8 cellular contexts compared by ENCODE assay signal in the genomic region with DNA sequence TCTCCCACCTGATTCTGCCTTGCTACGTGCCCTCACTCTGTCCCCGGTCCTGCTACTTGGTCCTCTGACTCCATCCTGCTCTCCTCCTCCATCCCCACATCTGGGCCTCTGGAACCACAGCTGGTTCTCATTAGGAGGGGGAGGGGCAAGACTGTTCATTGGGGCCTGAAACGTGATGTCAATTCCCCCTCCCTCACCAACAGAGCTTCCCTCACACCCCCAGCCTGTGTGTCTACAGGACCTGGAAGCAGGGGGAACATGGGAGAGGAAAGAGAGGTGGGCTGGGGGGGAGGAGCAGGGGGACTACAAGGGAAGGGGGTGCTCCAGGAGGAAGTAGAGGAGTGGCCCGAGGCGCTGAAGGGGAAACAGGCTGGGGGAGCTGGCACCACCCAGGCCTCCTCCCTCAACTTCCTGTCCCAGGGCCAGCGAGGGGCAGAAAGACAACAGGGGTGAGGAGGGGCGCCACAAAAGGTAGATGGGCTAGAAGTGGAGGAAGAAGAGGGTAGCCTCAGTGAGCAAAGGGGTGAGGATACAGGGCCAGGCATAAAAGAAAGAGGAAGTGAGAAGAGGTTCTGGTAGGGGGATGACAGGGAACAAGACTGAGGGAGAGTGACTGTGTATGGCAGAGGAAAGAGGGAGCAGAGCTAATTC. TPM values are rescaled to one million over a fixed set of nuclear protein-coding genes. Genes with fewer than 3 reads are reported as not detected.
A peak's percentile ranks its signal among the peaks of the same experiment; 100 is the strongest.
DNase-seq lines count a peak whose midpoint lies in the region; ATAC-seq and TF ChIP-seq lines count a peak whose summit lies in the region.

No MANE protein-coding gene starts in this region.

- H4K91ac ChIP-seq in neuronal stem cell (ENCODE audit: low read depth, low read length, poor library complexity): no peak overlapping the region

- no peaks in the 10 kb centered on the region for H3K79me1 ChIP-seq in neuronal stem cell (ENCODE audit: low read depth, low read length)

- H3K36me3 ChIP-seq in effector memory CD4-positive, alpha-beta T cell (ENCODE audit: control insufficient read depth, insufficient read depth, low read length): no peaks in the 10 kb centered on the region
- H3K36me3 ChIP-seq in neuronal stem cell (replicated peaks in 1 of 2; ENCODE audit: control insufficient read depth in 2 of 2, insufficient read depth in 2 of 2, low read length in 2 of 2) (peaks cover 0 to 67% of the 10 kb centered on the region in 2 donors), MM.1S (replicated peaks; ENCODE audit: insufficient read depth, low read length) (no peaks in the 10 kb centered on the region)

- H2AFZ ChIP-seq in neuronal stem cell (ENCODE audit: low read length) (no peak overlapping the region), MM.1S (ENCODE audit: low read length) (no peak overlapping the region)

- peaks cover 28% of the 10 kb centered on the region for H3K4me1 ChIP-seq in effector memory CD4-positive, alpha-beta T cell (ENCODE audit: control insufficient read depth, insufficient read depth, low read length, poor library complexity, severe bottlenecking)
- peaks cover 2 to 6% of the 10 kb centered on the region in 2 donors for H3K4me1 ChIP-seq in neuronal stem cell (ENCODE audit: control insufficient read depth in 2 of 2, insufficient read depth in 1 of 2, low read depth in 1 of 2, low read length in 2 of 2)
- no peaks in the 10 kb centered on the region for H3K4me1 ChIP-seq in MM.1S (ENCODE audit: low read length)

- H4K20me1 ChIP-seq in MM.1S (ENCODE audit: insufficient read depth, low read length): no peaks in the 10 kb centered on the region

- H3K14ac ChIP-seq in neuronal stem cell (ENCODE audit: low read length): peak overlapping the region; percentile 73

- H3K18ac ChIP-seq in neuronal stem cell (ENCODE audit: low read length): no peak overlapping the region

- H3K36me3 Mint-ChIP-seq in HFFc6 (ENCODE audit: low read depth): no peaks in the 10 kb centered on the region

- no peak overlapping the region for H3K4me3 Mint-ChIP-seq in HFFc6

- H3K9ac ChIP-seq in neuronal stem cell (ENCODE audit: low read depth, low read length, poor library complexity): no peak overlapping the region
- no peak overlapping the region for H3K9ac ChIP-seq in MM.1S (ENCODE audit: low read length)

- no peaks in the 10 kb centered on the region for H3K9me3 Mint-ChIP-seq in HFFc6

- no peak overlapping the region for H3K27ac Mint-ChIP-seq in HFFc6

- no peak overlapping the region for H3K4ac ChIP-seq in neuronal stem cell (ENCODE audit: low read length)

- no peaks in the 10 kb centered on the region for H3F3A ChIP-seq in MM.1S (ENCODE audit: insufficient read depth, low read length)

- no peak overlapping the region for H2BK5ac ChIP-seq in neuronal stem cell (ENCODE audit: low read length)

- H3K9me3 ChIP-seq in effector memory CD4-positive, alpha-beta T cell (ENCODE audit: control insufficient read depth, low read length): no peaks in the 10 kb centered on the region
- H3K9me3 ChIP-seq in neuronal stem cell (replicated peaks in 1 of 2; ENCODE audit: control insufficient read depth in 2 of 2, insufficient read depth in 1 of 2, low read depth in 1 of 2, low read length in 2 of 2) (no peaks in the 10 kb centered on the region), MM.1S (replicated peaks; ENCODE audit: insufficient read depth, low read length) (no peaks in the 10 kb centered on the region)

- peak overlapping the region; percentile 22 for H2AK5ac ChIP-seq in neuronal stem cell (ENCODE audit: low read depth, low read length)

- H3K9me2 ChIP-seq in MM.1S (replicated peaks; ENCODE audit: insufficient read depth, low read length): no peaks in the 10 kb centered on the region

- no peaks in the 10 kb centered on the region for H3K4me1 Mint-ChIP-seq in HFFc6 (ENCODE audit: low read depth)

- H3K23ac ChIP-seq in neuronal stem cell (ENCODE audit: low read depth, low read length, poor library complexity): no peak overlapping the region

- peak overlapping the region; percentile 60 for H3K27ac ChIP-seq in effector memory CD4-positive, alpha-beta T cell (ENCODE audit: insufficient read depth, low read length, poor library complexity, severe bottlenecking)
- no peak overlapping the region for H3K27ac ChIP-seq in neuronal stem cell (replicated peaks; ENCODE audit: low read length)
- H3K27ac ChIP-seq in MM.1S (ENCODE audit: low read length): no peak overlapping the region

- ATAC-seq in GM18520 (IDR thresholded peaks at IDR 0.05; ENCODE audit: unreplicated experiment): peak; percentile 67

- H4K8ac ChIP-seq in neuronal stem cell (ENCODE audit: low read depth, low read length): no peak overlapping the region

- no peaks in the 10 kb centered on the region for H3K79me2 ChIP-seq in MM.1S (ENCODE audit: low read length)

- peaks cover 2% of the 10 kb centered on the region; the same call in 1 of the 2 replicates for H3K27me3 Mint-ChIP-seq in HFFc6 (ENCODE audit: insufficient read depth)

- H2BK12ac ChIP-seq in neuronal stem cell (ENCODE audit: low read length): no peak overlapping the region

- DNase-seq in HFFc6 (peak; percentile 17), NOMO-1 (lab: John Stamatoyannopoulos, UW; ENCODE audit: unreplicated experiment in 2 of 2) (peak; percentile 80), neuronal stem cell (ENCODE audit: low spot score) (no peak), MM.1S (no peak), NCI-H187 treated with DMSO at 0.1 percent for 48 hours (lab: John Stamatoyannopoulos, UW) (no peak), NCI-H1436 (lab: John Stamatoyannopoulos, UW) (no peak)
- DNase-seq in effector memory CD4-positive, alpha-beta T cell: no peak

- no CpG with 5 or more reads among the region's 7 CpGs for whole genome bisulfite sequencing in neuronal stem cell (ENCODE audit: extremely low coverage in 2 of 2, insufficient read length in 2 of 2, insufficient replicate concordance in 1 of 2), 2 donors

- H3K4me3 ChIP-seq in effector memory CD4-positive, alpha-beta T cell (ENCODE audit: insufficient read depth, low read depth, low read length, poor library complexity, severe bottlenecking): peak overlapping the region; percentile 7
- H3K4me3 ChIP-seq in neuronal stem cell (ENCODE audit: low read length in 2 of 2) (no peak overlapping the region), MM.1S (ENCODE audit: low read length) (no peak overlapping the region)

- H3K4me2 ChIP-seq in neuronal stem cell (ENCODE audit: insufficient read depth, low read length, poor library complexity, severe bottlenecking): no peak overlapping the region
- H3K4me2 ChIP-seq in MM.1S (ENCODE audit: low read depth, low read length): no peak overlapping the region

- no peak overlapping the region for H2BK120ac ChIP-seq in neuronal stem cell (ENCODE audit: low read depth, low read length)

- no peak for TF ChIP-seq CTCF in HFFc6 (IDR thresholded peaks at IDR 0.05)
- no peak for TF ChIP-seq CTCF in MM.1S (IDR thresholded peaks at IDR 0.05; ENCODE audit: low read length)

- no peak overlapping the region for H2BK15ac ChIP-seq in neuronal stem cell (ENCODE audit: low read length)

- no peaks in the 10 kb centered on the region for H3K27me3 ChIP-seq in effector memory CD4-positive, alpha-beta T cell (replicated peaks; ENCODE audit: control insufficient read depth, insufficient read depth, low read length, poor library complexity, severe bottlenecking)
- H3K27me3 ChIP-seq in neuronal stem cell (ENCODE audit: control insufficient read depth in 3 of 3, insufficient read depth in 3 of 3, low read depth in 1 of 3, low read length in 3 of 3) (peaks cover 0 to 2% (median 0%) of the 10 kb centered on the region in 3 experiments), MM.1S (replicated peaks; ENCODE audit: insufficient read depth, low read length) (peaks cover 16% of the 10 kb centered on the region; the same call in 1 of the 2 replicates)

RNA-seq across cellular contexts. Expression of a gene that starts 8.9 kb away (rescaled TPM):
- total RNA-seq in HFFc6 (2021; fragmentation: NEBNext Ultra II Directional; extraction: Animal tissue kit (Norgen Biotek cat#: 25700)): 1 to 10 TPM; 1.4 to 2.8 (median 2.3) TPM
- 4.5 TPM for polyA plus RNA-seq in neuronal stem cell (2013, experiment 1 of 2)
- 4.4 TPM for polyA plus RNA-seq in neuronal stem cell (2013, experiment 2 of 2)

RNA-seq across cellular contexts. Expression of a gene that starts 27.5 kb away (rescaled TPM):
- 10 to 100 TPM; 50.1 to 61.7 (median 54.1) TPM for total RNA-seq in HFFc6 (2021; fragmentation: NEBNext Ultra II Directional; extraction: Animal tissue kit (Norgen Biotek cat#: 25700))
- polyA plus RNA-seq in neuronal stem cell (2013, experiment 1 of 2): 47.2 TPM
- 47.6 TPM for polyA plus RNA-seq in neuronal stem cell (2013, experiment 2 of 2)

RNA-seq across cellular contexts. Expression of a gene that starts 34.7 kb away (rescaled TPM):
- 100 to 1,000 TPM; 148 to 205 (median 192) TPM for total RNA-seq in HFFc6 (2021; fragmentation: NEBNext Ultra II Directional; extraction: Animal tissue kit (Norgen Biotek cat#: 25700))
- polyA plus RNA-seq in neuronal stem cell (2013, experiment 1 of 2): 283 TPM
- 282 TPM for polyA plus RNA-seq in neuronal stem cell (2013, experiment 2 of 2)

RNA-seq across cellular contexts. Expression of a gene that starts 36.4 kb away (rescaled TPM):
- total RNA-seq in HFFc6 (2021; fragmentation: NEBNext Ultra II Directional; extraction: Animal tissue kit (Norgen Biotek cat#: 25700)): 100 to 1,000 TPM in 1 of 6 experiments, 10 to 100 TPM in 5; 79.5 to 111 (median 89.4) TPM
- polyA plus RNA-seq in neuronal stem cell (2013, experiment 1 of 2): 32.4 TPM
- polyA plus RNA-seq in neuronal stem cell (2013, experiment 2 of 2): 31.0 TPM

RNA-seq across cellular contexts. Expression of a gene that starts 43.2 kb away (rescaled TPM):
- total RNA-seq in HFFc6 (2021; fragmentation: NEBNext Ultra II Directional; extraction: Animal tissue kit (Norgen Biotek cat#: 25700)): 100 to 1,000 TPM; 195 to 245 (median 223) TPM
- 96.9 TPM for polyA plus RNA-seq in neuronal stem cell (2013, experiment 1 of 2)
- polyA plus RNA-seq in neuronal stem cell (2013, experiment 2 of 2): 95.8 TPM

Comparison
In these comparisons a context has a peak if more than half of its experiments do, and no peak if none do; other contexts are left out.
1. DNase-seq: peak in HFFc6 (single experiment) and NOMO-1 (2 of 2); none in effector memory CD4-positive, alpha-beta T cell (0 of 3), neuronal stem cell (single experiment), MM.1S (single experiment), NCI-H187 treated with DMSO at 0.1 percent for 48 hours (single experiment) and NCI-H1436 (single experiment).